In the genomic region with DNA sequence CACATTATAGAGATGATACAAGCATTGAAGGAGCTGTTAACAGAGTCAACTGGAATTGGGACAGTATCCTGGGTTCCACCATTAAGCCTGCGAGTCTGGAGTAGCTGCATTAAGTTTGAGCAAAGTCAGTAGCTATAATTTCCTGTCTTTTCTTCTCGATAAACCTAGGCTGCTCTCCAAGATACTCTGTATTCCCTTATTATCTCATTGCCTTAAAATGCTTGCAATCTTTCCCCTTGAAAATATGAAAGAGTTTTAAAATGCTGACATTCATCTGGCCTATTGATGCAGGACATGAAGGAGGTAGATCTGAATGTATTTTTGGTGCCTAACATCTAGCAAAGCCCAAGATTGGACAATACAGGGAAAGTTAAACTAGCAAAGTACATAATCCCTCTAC, we compare ENCODE assay signal across 21 cellular contexts. TPM values are rescaled to one million over a fixed set of nuclear protein-coding genes. Genes with fewer than 3 reads are reported as not detected.
DNase-seq lines count a peak whose midpoint lies in the region; ATAC-seq, FAIRE-seq and TF ChIP-seq lines count a peak whose summit lies in the region.
"Had no signal": no experiment of that assay in that cellular context is flagged by ENCODE, and none has a peak within 500 bp of the region (broad histone marks: within the 10 kb centered on the region; RNA-seq: fewer than 3 reads in every experiment).

No MANE protein-coding gene starts in this region.

- FAIRE-seq in astrocyte (lab: Jason Lieb, UNC) = no peak
- FAIRE-seq: A204.1 had no signal

- H3K27ac ChIP-seq in astrocyte (ENCODE audit: low read depth, low read length) = no peak overlapping the region
- H3K27ac ChIP-seq in neutrophil = peak overlapping the region; percentile 18
- H3K27ac ChIP-seq in psoas muscle = no peak overlapping the region
- H3K27ac ChIP-seq: BLaER1 treated with 17β-estradiol and CSF1 and Interleukin-3, amounts not matched to agents 10 nM and 100 nM; SK-N-MC had no signal

- TF ChIP-seq CTCF in Caco-2 (IDR thresholded peaks at IDR 0.05; ENCODE audit: insufficient read depth in 1 of 2, low read depth in 1 of 2, low read length in 1 of 2, severe bottlenecking in 1 of 2, unreplicated experiment in 1 of 2) (no peak), astrocyte (IDR thresholded peaks at IDR 0.05; ENCODE audit: insufficient read depth, low read depth, low read length) (no peak), fibroblast of the aortic adventitia (IDR thresholded peaks at IDR 0.05; ENCODE audit: insufficient read depth, low read length) (no peak), neutrophil (IDR thresholded peaks at IDR 0.05) (no peak), psoas muscle (IDR thresholded peaks at IDR 0.05) (no peak)

- DNase-seq in Caco-2 (no peak), astrocyte (ENCODE audit: low read depth) (peak; percentile 25), fibroblast of the aortic adventitia (ENCODE audit: low read depth) (peak; percentile 27), NCI-H1930 (lab: John Stamatoyannopoulos, UW) (no peak), activated gamma-delta T cell (lab: John Stamatoyannopoulos, UW) (no peak), psoas muscle (no peak)
- DNase-seq: DND-41, GOT3, MM.1S, NCI-H1105, NCI-H2081 treated with DMSO at 0.1 percent for 48 hours, NCI-H510A treated with DMSO at 0.1 percent for 48 hours, NCI-H774, OCI-M1, SHP77 had no signal

- H3K36me3 Mint-ChIP-seq in Caco-2 (ENCODE audit: insufficient read depth, unreplicated experiment) (peaks cover 49% of the 10 kb centered on the region), astrocyte (ENCODE audit: low read depth, unreplicated experiment) (peaks cover 12% of the 10 kb centered on the region)

- no peak overlapping the region for H3K9ac ChIP-seq in astrocyte (ENCODE audit: low read length)
- H3K9ac ChIP-seq: BLaER1 treated with 17β-estradiol and CSF1 and Interleukin-3, amounts not matched to agents 10 nM and 100 nM had no signal

- H3K27ac Mint-ChIP-seq in Caco-2 (ENCODE audit: unreplicated experiment) = peak overlapping the region; percentile 60
- H3K27ac Mint-ChIP-seq in astrocyte (ENCODE audit: unreplicated experiment) = no peak overlapping the region

- no peaks in the 10 kb centered on the region for H3K9me3 Mint-ChIP-seq in Caco-2 (ENCODE audit: unreplicated experiment)
- H3K9me3 Mint-ChIP-seq in astrocyte (ENCODE audit: unreplicated experiment) = no peaks in the 10 kb centered on the region

- no peak overlapping the region for H3K4me3 ChIP-seq in Caco-2 (ENCODE audit: low read depth, low read length)
- H3K4me3 ChIP-seq in astrocyte (ENCODE audit: insufficient read depth, low read depth, low read length) = no peak overlapping the region
- H3K4me3 ChIP-seq in fibroblast of the aortic adventitia (ENCODE audit: low read depth, low read length) = no peak overlapping the region
- no peak overlapping the region for H3K4me3 ChIP-seq in neutrophil (ENCODE audit: low read depth in 1 of 2, low read length in 1 of 2)
- no peak overlapping the region for H3K4me3 ChIP-seq in psoas muscle
- H3K4me3 ChIP-seq: BLaER1 treated with 17β-estradiol and CSF1 and Interleukin-3, amounts not matched to agents 10 nM and 100 nM; SK-N-MC had no signal

- H3K4me1 Mint-ChIP-seq in Caco-2 (ENCODE audit: low read depth, unreplicated experiment) (peaks cover 34% of the 10 kb centered on the region), astrocyte (ENCODE audit: low read depth, unreplicated experiment) (peaks cover 2% of the 10 kb centered on the region)

- H2AFZ ChIP-seq in astrocyte (ENCODE audit: low read depth, low read length) = no peak overlapping the region

- ATAC-seq in GM21360 (IDR thresholded peaks at IDR 0.05; ENCODE audit: unreplicated experiment) (no peak), psoas muscle (no peak)
- ATAC-seq: HCT116 had no signal

- H3K27me3 Mint-ChIP-seq in Caco-2 (ENCODE audit: insufficient read depth, unreplicated experiment) (no peaks in the 10 kb centered on the region), astrocyte (ENCODE audit: low read depth, unreplicated experiment) (no peaks in the 10 kb centered on the region)

- H3K4me1 ChIP-seq in Caco-2 (peaks cover 30% of the 10 kb centered on the region), astrocyte (ENCODE audit: insufficient read depth, low read length) (no peaks in the 10 kb centered on the region), neutrophil (ENCODE audit: control insufficient read depth in 1 of 2, insufficient read depth in 1 of 2, low read depth in 1 of 2, low read length in 1 of 2) (peaks cover 7 to 14% of the 10 kb centered on the region in 2 experiments), psoas muscle (no peaks in the 10 kb centered on the region)
- H3K4me1 ChIP-seq: BLaER1 treated with 17β-estradiol and CSF1 and Interleukin-3, amounts not matched to agents 10 nM and 100 nM had no signal

- CTCF ChIA-PET in Caco-2 (lab: Charles Lee) = no interaction called here

- H3K4me3 Mint-ChIP-seq in Caco-2 (ENCODE audit: unreplicated experiment) (peak overlapping the region; percentile 52), astrocyte (ENCODE audit: unreplicated experiment) (no peak overlapping the region)

- H3K27me3 ChIP-seq in Caco-2 (replicated peaks; ENCODE audit: control insufficient read depth, insufficient read depth, low read length) (no peaks in the 10 kb centered on the region), astrocyte (ENCODE audit: insufficient read depth, low read length) (no peaks in the 10 kb centered on the region), neutrophil (no peaks in the 10 kb centered on the region), psoas muscle (ENCODE audit: insufficient read depth in 3 of 3, low read length in 2 of 3) (no peaks in the 10 kb centered on the region)
- H3K27me3 ChIP-seq: BLaER1 treated with 17β-estradiol and CSF1 and Interleukin-3, amounts not matched to agents 10 nM and 100 nM had no signal

- no peak overlapping the region for H3K4me2 ChIP-seq in astrocyte (ENCODE audit: low read length)
- H3K4me2 ChIP-seq: BLaER1 treated with 17β-estradiol and CSF1 and Interleukin-3, amounts not matched to agents 10 nM and 100 nM had no signal

- H3K9me3 ChIP-seq in Caco-2 (no peaks in the 10 kb centered on the region), astrocyte (ENCODE audit: insufficient read depth, low read depth, low read length) (no peaks in the 10 kb centered on the region), neutrophil (no peaks in the 10 kb centered on the region), psoas muscle (no peaks in the 10 kb centered on the region)
- H3K9me3 ChIP-seq: BLaER1 treated with 17β-estradiol and CSF1 and Interleukin-3, amounts not matched to agents 10 nM and 100 nM had no signal

- 71 to 78% (median 74%) methylated on average over 2 of the region's 2 CpGs for WGBS in psoas muscle, 3 donors

- H3K79me2 ChIP-seq in astrocyte (ENCODE audit: insufficient read depth, low read length) = no peaks in the 10 kb centered on the region

- H3K36me3 ChIP-seq in Caco-2 (ENCODE audit: control insufficient read depth, insufficient read depth, low read length) (no peaks in the 10 kb centered on the region), astrocyte (ENCODE audit: insufficient read depth, low read length) (peaks cover 6% of the 10 kb centered on the region), neutrophil (peaks cover 79% of the 10 kb centered on the region), psoas muscle (ENCODE audit: insufficient read depth in 1 of 2, low read depth in 1 of 2) (peaks cover 12 to 56% of the 10 kb centered on the region in 2 donors)

- H4K20me1 ChIP-seq in astrocyte (ENCODE audit: insufficient read depth, low read length) = peaks cover 4% of the 10 kb centered on the region

- POLR2A ChIA-PET in Caco-2 (lab: Charles Lee) = interaction anchor here (1.0 kb wide), 1 partner anchor 36 kb away, joined by 5 read pairs; no protein-coding TSS in a partner anchor

- intact Hi-C loops in Caco-2 (cut with micrococcal nuclease; ENCODE audit: unreplicated experiment) = no loop called here
- intact Hi-C loops in psoas muscle (cut with DNase I) = no loop called here

- no TSS peak for BruUV-seq in Caco-2 (replicated peaks; lab: Mats Ljungman, UMichigan)

RNA-seq across cellular contexts. Expression of gene MTHFS, which starts 9.3 kb away (rescaled TPM):
- total RNA-seq in Caco-2 (2022) (45.1 and 48.2 TPM in 2 replicates), astrocyte (20.0 TPM in 2 replicates), fibroblast of the aortic adventitia (ENCODE audit: low replicate concordance) (8.2 and 8.4 TPM in 2 replicates), psoas muscle (10 to 100 TPM in 3 of 4 donors, 1 to 10 TPM in 1; 7.8 to 17.1 (median 15.2) TPM)
- polyA plus RNA-seq in psoas muscle = 10 to 100 TPM; 16.2 to 30.5 (median 19.7) TPM

Comparison
In these comparisons a context has a peak if more than half of its experiments do, and no peak if none do; other contexts are left out.
1. DNase-seq: peak in astrocyte (single experiment) and fibroblast of the aortic adventitia (single experiment); none in Caco-2 (0 of 2), NCI-H1930 (0 of 2), activated gamma-delta T cell (single experiment) and psoas muscle (0 of 2).